Comparison of ENCODE assay signal across 8 cellular contexts in genomic region chr3:69052567-69052898, GRCh38. TPM values are rescaled to one million over a fixed set of nuclear protein-coding genes. Genes with fewer than 3 reads are reported as not detected.
DNase-seq lines count a peak whose midpoint lies in the region; ATAC-seq, FAIRE-seq and TF ChIP-seq lines count a peak whose summit lies in the region.

No MANE protein-coding gene starts in this region.

- H3K27ac ChIP-seq in caudate nucleus (ENCODE audit: low read depth, low read length) = peak overlapping the region; percentile 89

- DNase-seq in caudate nucleus (lab: John Stamatoyannopoulos, UW) (no peak), naive B cell (no peak), OCI-M2 (lab: John Stamatoyannopoulos, UW; ENCODE audit: unreplicated experiment) (no peak), H54 (ENCODE audit: insufficient read length, low spot score) (no peak), H4 (ENCODE audit: low spot score) (no peak)

- peaks cover 9 to 13% of the 10 kb centered on the region in 2 donors for H3K36me3 Mint-ChIP-seq in naive B cell

- no peaks in the 10 kb centered on the region for H3K9me3 Mint-ChIP-seq in naive B cell

- H3K27ac Mint-ChIP-seq in naive B cell = peak overlapping the region; percentile 99

- H3K27me3 Mint-ChIP-seq in naive B cell = no peaks in the 10 kb centered on the region

- peaks cover 25 to 50% (median 30%) of the 10 kb centered on the region in 3 donors for H3K4me1 Mint-ChIP-seq in naive B cell

- no peak for FAIRE-seq in H54 (lab: Jason Lieb, UNC)

- no peak for TF ChIP-seq POLR2A in H54 (IDR thresholded peaks at IDR 0.05; ENCODE audit: low read depth, low read length)

- ATAC-seq in GM18867 (IDR thresholded peaks at IDR 0.05; ENCODE audit: unreplicated experiment) (peak; percentile 3), HG03520 (IDR thresholded peaks at IDR 0.05; ENCODE audit: unreplicated experiment) (peak; percentile 6), naive B cell (ENCODE audit: low read depth in 2 of 2) (no peak), GM21367 (IDR thresholded peaks at IDR 0.05; ENCODE audit: unreplicated experiment) (no peak)

- H3K4me3 Mint-ChIP-seq in naive B cell = peak overlapping the region; percentile 96 to 100 (median 98)

RNA-seq across cellular contexts. Expression of gene TMF1, which starts 0.4 kb away (rescaled TPM):
- 10 to 100 TPM; 26.1 to 65.0 (median 54.4) TPM for polyA plus RNA-seq in naive B cell (ENCODE audit: low read depth in 6 of 6)
- total RNA-seq in H4 (2014; rRNA removed; shearing (Covaris generic)) = 4.6 and 8.6 TPM in 2 replicates

RNA-seq across cellular contexts. Expression of gene UBA3, which starts 27.6 kb away (rescaled TPM):
- polyA plus RNA-seq in naive B cell (ENCODE audit: low read depth in 6 of 6) = 100 to 1,000 TPM in 1 of 6 donors, 10 to 100 TPM in 5; 57.8 to 123 (median 61.1) TPM
- 35.3 and 57.5 TPM in 2 replicates for total RNA-seq in H4 (2014; rRNA removed; shearing (Covaris generic))

RNA-seq across cellular contexts. Expression of gene ARL6IP5, which starts 32.2 kb away (rescaled TPM):
- polyA plus RNA-seq in naive B cell (ENCODE audit: low read depth in 6 of 6) = 100 to 1,000 TPM; 278 to 469 (median 324) TPM
- 34.3 and 66.8 TPM in 2 replicates for total RNA-seq in H4 (2014; rRNA removed; shearing (Covaris generic))

RNA-seq across cellular contexts. Expression of gene EOGT, which starts 39.0 kb away (rescaled TPM):
- 1 to 10 TPM in 5 of 6 donors, not detected in 1; 2.0 to 3.2 (median 2.3) TPM for polyA plus RNA-seq in naive B cell (ENCODE audit: low read depth in 6 of 6)
- 11.5 and 14.2 TPM in 2 replicates for total RNA-seq in H4 (2014; rRNA removed; shearing (Covaris generic))

Comparison
In these comparisons a context has a peak if more than half of its experiments do, and no peak if none do; other contexts are left out.
1. ATAC-seq: peak in GM18867 (single experiment) and HG03520 (single experiment); none in naive B cell (0 of 2) and GM21367 (single experiment).